ENCODE assay signal across 17 cellular contexts in the genomic region with DNA sequence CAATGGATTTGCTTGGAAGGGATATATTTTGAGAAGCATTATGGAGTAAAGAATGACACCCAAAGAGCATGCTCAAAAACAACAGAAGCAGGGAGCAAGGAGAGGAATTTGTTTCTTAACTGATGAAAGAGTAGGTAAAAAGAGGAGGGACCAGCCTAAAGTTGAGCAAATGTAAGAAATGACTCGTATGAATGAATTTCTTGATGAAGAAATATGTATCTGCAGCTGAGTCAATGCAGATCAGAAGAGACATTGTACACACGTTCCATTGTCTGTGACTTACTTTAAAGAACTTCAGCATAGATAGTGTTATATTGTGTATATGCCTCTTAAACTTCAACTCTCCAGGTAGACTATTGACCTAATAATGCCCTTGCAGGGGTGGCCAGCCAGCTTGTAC.
DNase-seq lines count a peak whose midpoint lies in the region; ATAC-seq, FAIRE-seq and TF ChIP-seq lines count a peak whose summit lies in the region.
"Had no signal": no experiment of that assay in that cellular context is flagged by ENCODE, and none has a peak within 500 bp of the region (broad histone marks: within the 10 kb centered on the region; RNA-seq: fewer than 3 reads in every experiment).

No MANE protein-coding gene starts in this region.

- peaks cover 0 to 4% (median 0%) of the 10 kb centered on the region in 3 donors for H3K36me3 Mint-ChIP-seq in naive thymus-derived CD8-positive, alpha-beta T cell

- FAIRE-seq in bronchial epithelial cell (lab: Jason Lieb, UNC) = no peak
- FAIRE-seq: K562 had no signal

- WGBS in esophagus muscularis mucosa = 74% methylated on average over 2 of the region's 2 CpGs

- H3K4me1 ChIP-seq in esophagus muscularis mucosa = no peaks in the 10 kb centered on the region

- H3K27me3 Mint-ChIP-seq in naive thymus-derived CD8-positive, alpha-beta T cell = peaks cover 0 to 1% (median 0%) of the 10 kb centered on the region in 5 donors

- no peak overlapping the region for H3K4me3 ChIP-seq in AG10803 (ENCODE audit: low read length)
- no peak overlapping the region for H3K4me3 ChIP-seq in bronchial epithelial cell (ENCODE audit: low read depth, low read length)
- no peak overlapping the region for H3K4me3 ChIP-seq in esophagus muscularis mucosa
- H3K4me3 ChIP-seq: K562, PC-9 had no signal

- DNase-seq in AG10803 (ENCODE audit: low read depth) (peak; percentile 72), HS-5 (ENCODE audit: low read depth) (peak; percentile 32), bronchial epithelial cell (ENCODE audit: low read depth) (peak; percentile 73), fibroblast of peridontal ligament (ENCODE audit: extremely low read depth) (peak; percentile 61), RKO (ENCODE audit: low spot score) (no peak), esophagus muscularis mucosa (ENCODE audit: extremely low spot score) (no peak)
- no peak for DNase-seq in naive thymus-derived CD8-positive, alpha-beta T cell
- DNase-seq: DND-41, H9, NCI-H146, NCI-H2081, NCI-H524, PC-9 had no signal

- H3K9me3 Mint-ChIP-seq in naive thymus-derived CD8-positive, alpha-beta T cell = peaks cover 0 to 4% (median 0%) of the 10 kb centered on the region in 9 donors

- no peak for TF ChIP-seq POLR2A in esophagus muscularis mucosa (IDR thresholded peaks at IDR 0.05; ENCODE audit: low read depth)

- POLR2A ChIA-PET in naive thymus-derived CD8-positive, alpha-beta T cell (lab: Charles Lee) = no interaction called here

- H3K27me3 ChIP-seq in bronchial epithelial cell (ENCODE audit: control insufficient read depth, insufficient read depth, low read length) (no peaks in the 10 kb centered on the region), esophagus muscularis mucosa (no peaks in the 10 kb centered on the region)

- H3K36me3 ChIP-seq in bronchial epithelial cell (ENCODE audit: control insufficient read depth, insufficient read depth, low read length) (no peaks in the 10 kb centered on the region), esophagus muscularis mucosa (no peaks in the 10 kb centered on the region)

- no peak for TF ChIP-seq CTCF in AG10803 (conservative IDR thresholded peaks at IDR 0.05; ENCODE audit: low read length)
- no peak for TF ChIP-seq CTCF in bronchial epithelial cell (IDR thresholded peaks at IDR 0.05; ENCODE audit: insufficient read depth, low read length, severe bottlenecking)
- TF ChIP-seq CTCF in esophagus muscularis mucosa (IDR thresholded peaks at IDR 0.05) = no peak

- no peaks in the 10 kb centered on the region for H3K9me3 ChIP-seq in esophagus muscularis mucosa

- H3K4me3 Mint-ChIP-seq in naive thymus-derived CD8-positive, alpha-beta T cell = no peak overlapping the region
- H3K4me3 Mint-ChIP-seq: H9 had no signal

- no peak overlapping the region for H3K27ac Mint-ChIP-seq in naive thymus-derived CD8-positive, alpha-beta T cell
- H3K27ac Mint-ChIP-seq: H9 had no signal

- no peak overlapping the region for H3K27ac ChIP-seq in esophagus muscularis mucosa (replicated peaks in 1 of 4)
- H3K27ac ChIP-seq: C4-2B, HL-60, PC-9 had no signal

- no peak for TF ChIP-seq EP300 in esophagus muscularis mucosa (IDR thresholded peaks at IDR 0.05)

- intact Hi-C loops in esophagus muscularis mucosa (cut with DNase I) = no loop called here

- no peak for ATAC-seq in HG02610 (IDR thresholded peaks at IDR 0.05; ENCODE audit: unreplicated experiment)
- ATAC-seq in naive thymus-derived CD8-positive, alpha-beta T cell = no peak
- ATAC-seq: K562 had no signal

- no peaks in the 10 kb centered on the region for H3K4me1 Mint-ChIP-seq in naive thymus-derived CD8-positive, alpha-beta T cell
- H3K4me1 Mint-ChIP-seq: H9 had no signal

Comparison
In these comparisons a context has a peak if more than half of its experiments do, and no peak if none do; other contexts are left out.
1. DNase-seq: peak in AG10803 (single experiment), HS-5 (single experiment), bronchial epithelial cell (single experiment) and fibroblast of peridontal ligament (single experiment); none in RKO (single experiment), esophagus muscularis mucosa (single experiment) and naive thymus-derived CD8-positive, alpha-beta T cell (0 of 10).